8 cellular contexts compared by ENCODE assay signal in genomic region chr7:36716802-36717201, GRCh38. TPM values are rescaled to one million over a fixed set of nuclear protein-coding genes. Genes with fewer than 3 reads are reported as not detected.
DNase-seq lines count a peak whose midpoint lies in the region; ATAC-seq and TF ChIP-seq lines count a peak whose summit lies in the region.
"Not testable (repeated sequence)": the region's sequence is repeated elsewhere in the genome, so short reads cannot be mapped to it uniquely, and the experiment has no call there.
"Had no signal": no experiment of that assay in that cellular context is flagged by ENCODE, and none has a peak within 500 bp of the region (broad histone marks: within the 10 kb centered on the region; RNA-seq: fewer than 3 reads in every experiment).

No MANE protein-coding gene starts in this region.

- not testable (repeated sequence) for H3K36me3 ChIP-seq in CD8-positive, alpha-beta T cell (ENCODE audit: insufficient read depth, low read length); neural progenitor cell; suprapubic skin

- H3K4me1 ChIP-seq in CD8-positive, alpha-beta T cell (ENCODE audit: insufficient read depth, low read length): peaks cover 28% of the 10 kb centered on the region
- H3K4me1 ChIP-seq in neural progenitor cell, suprapubic skin: not testable (repeated sequence)

- not testable (repeated sequence) for TF ChIP-seq CTCF in CD8-positive, alpha-beta T cell (IDR thresholded peaks at IDR 0.05); neural progenitor cell (IDR thresholded peaks at IDR 0.05); suprapubic skin (IDR thresholded peaks at IDR 0.05)

- POLR2A ChIA-PET in CD8-positive, alpha-beta T cell (lab: Charles Lee): interaction anchor here (0.6 to 1.4 kb wide), 3 partner anchors 9 to 254 kb away, joined by 3 to 4 read pairs (median 3); no protein-coding TSS in a partner anchor
- POLR2A ChIA-PET in naive thymus-derived CD8-positive, alpha-beta T cell (lab: Charles Lee): interaction anchor here (1.0 to 1.4 kb wide), 2 partner anchors 9 to 25 kb away, joined by 3 to 6 read pairs; no protein-coding TSS in a partner anchor

- H3K27ac Mint-ChIP-seq in CD8-positive, alpha-beta T cell: peak overlapping the region; percentile 43
- H3K27ac Mint-ChIP-seq in central memory CD8-positive, alpha-beta T cell (ENCODE audit: low read depth): not testable (repeated sequence)
- peak overlapping the region; percentile 92 to 100 (median 98) for H3K27ac Mint-ChIP-seq in immature natural killer cell
- peak overlapping the region in 6 of 10 donors; percentile 46 to 97 (median 69) for H3K27ac Mint-ChIP-seq in naive thymus-derived CD8-positive, alpha-beta T cell
- H3K27ac Mint-ChIP-seq in neural progenitor cell: peak overlapping the region; percentile 66

- H2AFZ ChIP-seq in neural progenitor cell (replicated peaks): not testable (repeated sequence)

- peaks cover 65% of the 10 kb centered on the region for H3K4me1 Mint-ChIP-seq in CD8-positive, alpha-beta T cell (ENCODE audit: low read depth)
- H3K4me1 Mint-ChIP-seq in central memory CD8-positive, alpha-beta T cell: peaks cover 75% of the 10 kb centered on the region
- peaks cover 87 to 91% of the 10 kb centered on the region in 2 donors for H3K4me1 Mint-ChIP-seq in immature natural killer cell
- peaks cover 40 to 66% (median 61%) of the 10 kb centered on the region in 4 donors for H3K4me1 Mint-ChIP-seq in naive thymus-derived CD8-positive, alpha-beta T cell
- not testable (repeated sequence) for H3K4me1 Mint-ChIP-seq in neural progenitor cell

- not testable (repeated sequence) for H3K27me3 Mint-ChIP-seq in CD8-positive, alpha-beta T cell (ENCODE audit: low read depth); central memory CD8-positive, alpha-beta T cell; immature natural killer cell (ENCODE audit: low read depth in 3 of 3); naive thymus-derived CD8-positive, alpha-beta T cell; neural progenitor cell (ENCODE audit: insufficient read depth, low read depth)

- H3K79me2 ChIP-seq in neural progenitor cell (ENCODE audit: low read depth): not testable (repeated sequence)

- H3K9me3 Mint-ChIP-seq in CD8-positive, alpha-beta T cell; central memory CD8-positive, alpha-beta T cell; naive thymus-derived CD8-positive, alpha-beta T cell; neural progenitor cell: not testable (repeated sequence)
- H3K9me3 Mint-ChIP-seq in immature natural killer cell: peaks cover 0 to 10% (median 0%) of the 10 kb centered on the region in 6 donors

- DNase-seq in CD8-positive, alpha-beta T cell; central memory CD8-positive, alpha-beta T cell (ENCODE audit: low spot score in 2 of 2); immature natural killer cell; naive thymus-derived CD8-positive, alpha-beta T cell; neural progenitor cell (ENCODE audit: low spot score); suprapubic skin (ENCODE audit: low spot score in 2 of 2): not testable (repeated sequence)

- peaks cover 26% of the 10 kb centered on the region for H3K36me3 Mint-ChIP-seq in CD8-positive, alpha-beta T cell
- H3K36me3 Mint-ChIP-seq in central memory CD8-positive, alpha-beta T cell (ENCODE audit: insufficient read depth): peaks cover 21% of the 10 kb centered on the region
- peaks cover 46 to 47% (median 46%) of the 10 kb centered on the region in 3 donors for H3K36me3 Mint-ChIP-seq in immature natural killer cell
- peaks cover 16 to 32% (median 27%) of the 10 kb centered on the region in 3 donors for H3K36me3 Mint-ChIP-seq in naive thymus-derived CD8-positive, alpha-beta T cell
- H3K36me3 Mint-ChIP-seq in neural progenitor cell: not testable (repeated sequence)

- not testable (repeated sequence) for H3K4me3 Mint-ChIP-seq in CD8-positive, alpha-beta T cell; neural progenitor cell
- H3K4me3 Mint-ChIP-seq in central memory CD8-positive, alpha-beta T cell: peak overlapping the region; percentile 79
- H3K4me3 Mint-ChIP-seq in immature natural killer cell: peak overlapping the region; percentile 40 to 96 (median 92)
- H3K4me3 Mint-ChIP-seq in naive thymus-derived CD8-positive, alpha-beta T cell: peak overlapping the region in 4 of 10 donors; percentile 15 to 55 (median 28)

- H3K4me2 ChIP-seq in neural progenitor cell: not testable (repeated sequence)

- TF ChIP-seq EP300 in suprapubic skin (IDR thresholded peaks at IDR 0.05): not testable (repeated sequence)

- CTCF ChIA-PET in CD8-positive, alpha-beta T cell (lab: Charles Lee): interaction anchor here (0.6 to 1.7 kb wide), 5 partner anchors 46 to 465 kb away, joined by 3 to 6 read pairs (median 3); no protein-coding TSS in a partner anchor

- not testable (repeated sequence) for H3K9me3 ChIP-seq in CD8-positive, alpha-beta T cell (ENCODE audit: low read length); neural progenitor cell (ENCODE audit: low read depth); suprapubic skin

- H3K27me3 ChIP-seq in CD8-positive, alpha-beta T cell (ENCODE audit: insufficient read depth, low read length); neural progenitor cell; suprapubic skin: not testable (repeated sequence)

- not testable (repeated sequence) for H4K20me1 ChIP-seq in neural progenitor cell (ENCODE audit: low read depth)

- not testable (repeated sequence) for TF ChIP-seq POLR2A in suprapubic skin (IDR thresholded peaks at IDR 0.05)

- not testable (repeated sequence) for H3K27ac ChIP-seq in CD8-positive, alpha-beta T cell (ENCODE audit: low read depth, low read length); neural progenitor cell
- peak overlapping the region; percentile 24 for H3K27ac ChIP-seq in suprapubic skin

- not testable (repeated sequence) for H3K9ac ChIP-seq in neural progenitor cell

- H3K4me3 ChIP-seq in CD8-positive, alpha-beta T cell (ENCODE audit: low read depth, low read length); neural progenitor cell; suprapubic skin: not testable (repeated sequence)

- not testable (repeated sequence) for ATAC-seq in CD8-positive, alpha-beta T cell; central memory CD8-positive, alpha-beta T cell (replicated peaks; ENCODE audit: extremely low read depth, poor library complexity, severe bottlenecking); naive thymus-derived CD8-positive, alpha-beta T cell

- 88% methylated on average over 8 of the region's 8 CpGs for WGBS in suprapubic skin

- not testable (repeated sequence) for H3F3A ChIP-seq in neural progenitor cell (ENCODE audit: low read depth)

- intact Hi-C loops in CD8-positive, alpha-beta T cell (cut with DNase I, micrococcal nuclease): not testable (repeated sequence)

RNA-seq across cellular contexts. Expression of gene AOAH, which starts 7.5 kb away (rescaled TPM):
- 10 to 100 TPM; 30.8 to 35.2 TPM for total RNA-seq in CD8-positive, alpha-beta T cell
- polyA plus RNA-seq in immature natural killer cell: 100 to 1,000 TPM; 288 to 385 (median 331) TPM
- 10 to 100 TPM; 30.2 to 31.4 TPM for total RNA-seq in naive thymus-derived CD8-positive, alpha-beta T cell
- polyA plus RNA-seq in naive thymus-derived CD8-positive, alpha-beta T cell: 10 to 100 TPM; 40.5 to 85.9 (median 44.3) TPM
- total RNA-seq in neural progenitor cell (ENCODE audit: low replicate concordance) (5.5 and 5.9 TPM in 2 replicates), suprapubic skin (1 to 10 TPM; 1.1 to 4.8 (median 1.6) TPM)
- total RNA-seq: Caco-2 had no signal
- polyA plus RNA-seq: AG04450 had no signal
